In genomic region chr6:37699138-37699766, GRCh38 we compare ENCODE assay signal across 8 cellular contexts. TPM values are rescaled to one million over a fixed set of nuclear protein-coding genes. Genes with fewer than 3 reads are reported as not detected.
DNase-seq lines count a peak whose midpoint lies in the region; ATAC-seq and TF ChIP-seq lines count a peak whose summit lies in the region.

No MANE protein-coding gene starts in this region.

- H3K36me3 Mint-ChIP-seq in activated T-helper 2 cell treated with anti-CD3 and anti-CD28 coated beads, Interferon-gamma antibody, Interleukin-2, Interleukin-4, amounts not matched to agents 10 μg/mL and 5 μg/mL and 100 μg/mL, durations not matched to agents 14 hours and 24 hours and 36 hours (ENCODE audit: low read depth): no peaks in the 10 kb centered on the region

- H3K4me3 ChIP-seq in Jurkat, Clone E6-1 (ENCODE audit: low read length): peak overlapping the region; percentile 61; the same call in 1 of the 2 replicates
- H3K4me3 ChIP-seq in kidney epithelial cell (ENCODE audit: low read depth, low read length): peak overlapping the region; percentile 44
- peak overlapping the region; percentile 70 to 78 for H3K4me3 ChIP-seq in tibial artery

- peaks cover 37% of the 10 kb centered on the region for H3K27me3 ChIP-seq in kidney epithelial cell (ENCODE audit: control insufficient read depth, insufficient read depth, low read length)
- no peaks in the 10 kb centered on the region for H3K27me3 ChIP-seq in tibial artery

- peak; percentile 17 for TF ChIP-seq CTCF in C4-2B (conservative IDR thresholded peaks at IDR 0.05)
- TF ChIP-seq CTCF in kidney epithelial cell (IDR thresholded peaks at IDR 0.05; ENCODE audit: insufficient read depth, low read length, poor library complexity, severe bottlenecking): no peak
- no peak for TF ChIP-seq CTCF in tibial artery (IDR thresholded peaks at IDR 0.05)

- H3K36me3 ChIP-seq in kidney epithelial cell (ENCODE audit: control insufficient read depth, insufficient read depth, low read length) (no peaks in the 10 kb centered on the region), tibial artery (no peaks in the 10 kb centered on the region)

- no peak overlapping the region for H3K27ac Mint-ChIP-seq in activated T-helper 2 cell treated with anti-CD3 and anti-CD28 coated beads, Interferon-gamma antibody, Interleukin-2, Interleukin-4, amounts not matched to agents 10 μg/mL and 5 μg/mL and 100 μg/mL, durations not matched to agents 14 hours and 24 hours and 36 hours

- H3K9me3 Mint-ChIP-seq in activated T-helper 2 cell treated with anti-CD3 and anti-CD28 coated beads, Interferon-gamma antibody, Interleukin-2, Interleukin-4, amounts not matched to agents 10 μg/mL and 5 μg/mL and 100 μg/mL, durations not matched to agents 14 hours and 24 hours and 36 hours: no peaks in the 10 kb centered on the region

- intact Hi-C loops in activated T-helper 2 cell treated with anti-CD3 and anti-CD28 coated beads, Interferon-gamma antibody, Interleukin-2, Interleukin-4, amounts not matched to agents 10 μg/mL and 5 μg/mL and 100 μg/mL, durations not matched to agents 14 hours and 24 hours and 36 hours (cut with micrococcal nuclease): loop anchor here (2.0 to 10.0 kb wide), 4 partner anchors 120 to 793 kb away; partner anchors contain the start of genes CCDC167 and ZFAND3
- intact Hi-C loops in tibial artery (cut with DNase I; ENCODE audit: low total_unique reads): loop anchor here (10.0 kb wide), 1 partner anchor 654 kb away; no protein-coding TSS in a partner anchor

- no peaks in the 10 kb centered on the region for H3K9me3 ChIP-seq in tibial artery

- H3K27ac ChIP-seq in C4-2B (no peak overlapping the region; the same call in 1 of the 2 replicates), tibial artery (peak overlapping the region; percentile 59 to 71)

- H3K4me3 Mint-ChIP-seq in activated T-helper 2 cell treated with anti-CD3 and anti-CD28 coated beads, Interferon-gamma antibody, Interleukin-2, Interleukin-4, amounts not matched to agents 10 μg/mL and 5 μg/mL and 100 μg/mL, durations not matched to agents 14 hours and 24 hours and 36 hours (ENCODE audit: low read depth): peak overlapping the region; percentile 70

- peaks cover 0 to 40% (median 25%) of the 10 kb centered on the region in 4 donors for H3K4me1 ChIP-seq in tibial artery

- H3K27me3 Mint-ChIP-seq in activated T-helper 2 cell treated with anti-CD3 and anti-CD28 coated beads, Interferon-gamma antibody, Interleukin-2, Interleukin-4, amounts not matched to agents 10 μg/mL and 5 μg/mL and 100 μg/mL, durations not matched to agents 14 hours and 24 hours and 36 hours (ENCODE audit: low read depth): peaks cover 50% of the 10 kb centered on the region

- H3K4me1 Mint-ChIP-seq in activated T-helper 2 cell treated with anti-CD3 and anti-CD28 coated beads, Interferon-gamma antibody, Interleukin-2, Interleukin-4, amounts not matched to agents 10 μg/mL and 5 μg/mL and 100 μg/mL, durations not matched to agents 14 hours and 24 hours and 36 hours (ENCODE audit: low read depth): peaks cover 23% of the 10 kb centered on the region

- peak; percentile 17 for DNase-seq in Jurkat, Clone E6-1 (ENCODE audit: low read depth, low spot score)
- no peak for DNase-seq in activated T-helper 2 cell treated with anti-CD3 and anti-CD28 coated beads, Interferon-gamma antibody, Interleukin-2, Interleukin-4, amounts not matched to agents 10 μg/mL and 5 μg/mL and 100 μg/mL, durations not matched to agents 14 hours and 24 hours and 36 hours (ENCODE audit: low spot score)
- DNase-seq in kidney epithelial cell (ENCODE audit: low read depth) (no peak), tibial artery (no peak), OCI-M2 (lab: John Stamatoyannopoulos, UW; ENCODE audit: unreplicated experiment) (no peak), NCI-H2081 (lab: John Stamatoyannopoulos, UW) (no peak)

- ATAC-seq in HG03025 (IDR thresholded peaks at IDR 0.05; ENCODE audit: low FRiP score, unreplicated experiment): no peak

RNA-seq across cellular contexts. Expression of gene MDGA1, which starts 1.6 kb away (rescaled TPM):
- 1.8 TPM for polyA plus RNA-seq in Jurkat, Clone E6-1 (2012; ENCODE audit: insufficient read depth, insufficient read length)
- 1.8 and 2.1 TPM in 2 replicates for total RNA-seq in activated T-helper 2 cell treated with anti-CD3 and anti-CD28 coated beads, Interferon-gamma antibody, Interleukin-2, Interleukin-4, amounts not matched to agents 10 μg/mL and 5 μg/mL and 100 μg/mL, durations not matched to agents 14 hours and 24 hours and 36 hours
- total RNA-seq in kidney epithelial cell: 0.25 and 0.41 TPM in 2 replicates
